21 cellular contexts compared by ENCODE assay signal in the genomic region with DNA sequence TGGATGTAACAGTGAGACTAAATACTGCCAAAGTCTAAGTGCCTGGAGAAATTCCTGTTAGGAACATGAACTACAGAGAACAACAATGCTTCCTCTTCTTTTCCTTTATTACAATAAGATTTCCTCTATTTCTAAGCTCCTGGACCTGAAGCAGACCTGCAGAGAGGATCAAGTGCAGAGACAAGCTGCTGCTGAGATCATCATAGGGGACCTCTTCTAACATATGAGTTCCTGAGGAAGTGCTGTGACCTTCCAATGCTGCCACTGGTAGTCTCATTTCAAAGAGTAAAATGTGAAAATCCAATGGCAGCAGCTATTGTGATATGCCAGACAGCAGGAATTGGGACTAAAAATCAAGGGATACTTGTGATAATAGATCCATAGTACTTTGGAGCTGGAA.
"Had no signal": no experiment of that assay in that cellular context is flagged by ENCODE, and none has a peak within 500 bp of the region (broad histone marks: within the 10 kb centered on the region; RNA-seq: fewer than 3 reads in every experiment).

No MANE protein-coding gene starts in this region.

- ATAC-seq: foreskin keratinocyte; gastroesophageal sphincter; heart left ventricle; left colon; left lobe of liver; left ventricle myocardium superior; lower lobe of right lung; mucosa of descending colon; naive thymus-derived CD8-positive, alpha-beta T cell had no signal

- FAIRE-seq: endothelial cell of umbilical vein, frontal cortex, kidney had no signal

- DNase-seq: dermis blood vessel endothelial cell; effector CD4-positive, alpha-beta T cell; effector memory CD4-positive, alpha-beta T cell; foreskin keratinocyte; heart left ventricle; hypothalamus; immature natural killer cell; islet precursor cell; kidney; kidney glomerular epithelial cell; left colon; left ventricle myocardium superior; lower lobe of right lung; mesenchymal stem cell; mucosa of descending colon; naive B cell; naive thymus-derived CD8-positive, alpha-beta T cell had no signal
